In the genomic region with DNA sequence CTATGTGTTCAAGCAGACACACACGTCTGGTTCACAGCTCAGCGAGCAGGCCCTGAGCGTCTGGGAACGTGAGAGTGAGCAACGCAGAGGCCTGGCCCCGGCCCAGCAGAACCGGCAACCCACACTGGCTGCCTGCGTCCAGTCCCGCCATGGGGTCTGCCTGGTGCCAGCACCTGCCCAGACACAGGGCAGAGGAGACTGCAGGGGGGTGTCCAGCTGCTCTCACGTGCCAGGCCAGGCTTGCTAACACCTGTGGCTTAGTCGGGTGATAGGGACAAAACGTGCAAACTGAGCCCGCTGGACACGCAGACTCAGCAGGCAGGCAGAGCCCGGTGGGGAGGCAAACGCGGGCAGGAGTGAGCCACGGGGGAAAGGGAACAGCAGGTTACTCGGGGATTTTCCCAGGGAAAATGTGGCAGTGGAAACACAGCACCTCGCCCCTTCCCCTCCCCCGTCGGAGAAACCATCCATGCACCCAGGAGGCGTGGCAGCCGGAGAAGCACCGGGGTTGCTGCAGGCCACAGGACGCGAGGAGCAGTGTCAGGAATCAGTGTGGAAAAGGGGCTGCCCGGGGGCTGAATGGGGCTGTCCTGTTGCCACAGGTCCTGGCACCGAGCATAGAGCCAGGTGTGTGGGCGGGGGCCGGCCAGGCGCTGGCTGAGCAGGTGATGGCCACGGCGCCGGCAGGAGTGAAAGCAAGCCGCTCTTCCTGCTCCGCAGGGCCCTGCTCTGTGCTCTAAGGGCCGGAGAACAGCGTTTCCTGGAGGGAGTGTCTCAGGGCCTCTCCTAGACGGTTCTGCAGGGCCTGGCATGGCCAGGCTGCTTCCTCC, we compare ENCODE assay signal across 8 cellular contexts.
DNase-seq lines count a peak whose midpoint lies in the region; ATAC-seq, FAIRE-seq and TF ChIP-seq lines count a peak whose summit lies in the region.
"Had no signal": no experiment of that assay in that cellular context is flagged by ENCODE, and none has a peak within 500 bp of the region (broad histone marks: within the 10 kb centered on the region; RNA-seq: fewer than 3 reads in every experiment).

No MANE protein-coding gene starts in this region.

- H3K9ac ChIP-seq in kidney (ENCODE audit: low read length in 2 of 2) (no peak overlapping the region), stomach smooth muscle (ENCODE audit: low read length in 2 of 2) (peak overlapping the region; percentile 29 to 52)

- H3K9me3 ChIP-seq in kidney (ENCODE audit: control insufficient read depth in 1 of 2, low read length in 2 of 2) (no peaks in the 10 kb centered on the region), stomach smooth muscle (ENCODE audit: control insufficient read depth in 2 of 2, low read length in 2 of 2) (no peaks in the 10 kb centered on the region)

- no peaks in the 10 kb centered on the region for H3K27me3 ChIP-seq in stomach smooth muscle (ENCODE audit: control insufficient read depth in 1 of 2, insufficient read depth in 2 of 2, low read length in 2 of 2)
- H3K27me3 ChIP-seq: dorsolateral prefrontal cortex had no signal

- intact Hi-C loops in kidney (cut with DNase I) = no loop called here

- H3K4me3 ChIP-seq in astrocyte of the cerebellum (ENCODE audit: low read depth, low read length) (no peak overlapping the region), kidney (ENCODE audit: low read length in 2 of 2) (peak overlapping the region; percentile 3 to 41), stomach smooth muscle (ENCODE audit: low read length in 2 of 2) (peak overlapping the region; percentile 52 to 63)

- H3K27ac ChIP-seq in kidney (ENCODE audit: low read depth in 2 of 2, low read length in 2 of 2) (peak overlapping the region in 1 of 2 donors; percentile 4), stomach smooth muscle (ENCODE audit: low read length) (peak overlapping the region; percentile 64)

- TF ChIP-seq CTCF in astrocyte of the cerebellum (IDR thresholded peaks at IDR 0.05; ENCODE audit: low read depth, low read length, missing control alignments) (no peak), kidney (IDR thresholded peaks at IDR 0.05; ENCODE audit: borderline replicate concordance, extremely low read depth, insufficient read depth) (no peak)

- in situ Hi-C loops in astrocyte of the cerebellum (cut with HindIII; ENCODE audit: low sequenced_read_pairs) = no loop called here

- peaks cover 14 to 21% of the 10 kb centered on the region in 2 donors for H3K4me1 ChIP-seq in kidney (ENCODE audit: control insufficient read depth in 1 of 2, insufficient read depth in 1 of 2, low read depth in 1 of 2, low read length in 2 of 2)
- peaks cover 62% of the 10 kb centered on the region for H3K4me1 ChIP-seq in stomach smooth muscle (ENCODE audit: control insufficient read depth, insufficient read depth, low read length)

- no peak for ATAC-seq in GM19395 (IDR thresholded peaks at IDR 0.05; ENCODE audit: unreplicated experiment)

- DNase-seq in LoVo (ENCODE audit: low spot score) (peak; percentile 14), astrocyte of the cerebellum (ENCODE audit: low read depth) (peak; percentile 54), kidney (peak; percentile 89), NCI-H2227 treated with DMSO at 0.1 percent for 48 hours (lab: John Stamatoyannopoulos, UW) (no peak)
- DNase-seq in stimulated activated CD4-positive, alpha-beta T cell treated with anti-CD3 and anti-CD28 coated beads, Interleukin-2, amount 100 ng/mL, for 48 hours = no peak

- H3K36me3 ChIP-seq in kidney (ENCODE audit: control insufficient read depth in 1 of 2, insufficient read depth in 2 of 2, low read length in 2 of 2) = no peaks in the 10 kb centered on the region
- H3K36me3 ChIP-seq in stomach smooth muscle (ENCODE audit: control insufficient read depth in 2 of 2, insufficient read depth in 2 of 2, low read length in 2 of 2) = no peaks in the 10 kb centered on the region

- no peak for FAIRE-seq in kidney (lab: Jason Lieb, UNC)

Comparison
In these comparisons a context has a peak if more than half of its experiments do, and no peak if none do; other contexts are left out.
1. DNase-seq: peak in LoVo (single experiment), astrocyte of the cerebellum (single experiment) and kidney (single experiment); none in stimulated activated CD4-positive, alpha-beta T cell treated with anti-CD3 and anti-CD28 coated beads, Interleukin-2, amount 100 ng/mL, for 48 hours (0 of 2) and NCI-H2227 treated with DMSO at 0.1 percent for 48 hours (single experiment).
2. H3K9ac ChIP-seq: peak in stomach smooth muscle (2 of 2); none in kidney (0 of 2).